Comparison of ENCODE assay signal across 8 cellular contexts in the genomic region with DNA sequence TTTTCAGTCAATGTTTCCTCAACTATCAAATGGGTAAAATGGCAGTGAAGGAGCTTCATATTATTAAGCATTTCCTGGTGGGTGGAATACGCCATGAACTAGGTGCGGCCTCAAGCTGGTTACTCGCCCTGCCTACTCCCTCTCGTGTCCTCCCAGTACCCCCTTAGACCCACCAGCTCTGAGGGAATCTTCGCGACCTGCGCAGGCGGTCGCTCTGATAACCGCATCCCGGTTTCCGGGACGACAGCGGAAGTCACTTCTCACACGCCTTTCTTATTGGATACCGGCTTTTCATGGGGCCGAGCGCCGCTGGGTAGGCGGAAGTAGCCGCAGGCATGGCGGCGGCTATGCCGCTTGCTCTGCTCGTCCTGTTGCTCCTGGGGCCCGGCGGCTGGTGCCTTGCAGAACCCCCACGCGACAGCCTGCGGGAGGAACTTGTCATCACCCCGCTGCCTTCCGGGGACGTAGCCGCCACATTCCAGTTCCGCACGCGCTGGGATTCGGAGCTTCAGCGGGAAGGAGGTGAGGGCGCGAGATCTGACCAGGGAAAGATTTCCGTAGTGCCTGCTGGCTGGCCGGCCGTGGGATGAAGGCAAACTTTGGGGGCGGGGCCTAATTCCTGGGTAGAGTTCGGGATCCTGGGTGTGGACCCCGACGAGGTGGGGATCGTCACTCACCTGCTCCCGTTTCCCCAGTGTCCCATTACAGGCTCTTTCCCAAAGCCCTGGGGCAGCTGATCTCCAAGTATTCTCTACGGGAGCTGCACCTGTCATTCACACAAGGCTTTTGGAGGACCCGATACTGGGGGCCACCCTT. TPM values are rescaled to one million over a fixed set of nuclear protein-coding genes. Genes with fewer than 3 reads are reported as not detected.
A peak's percentile ranks its signal among the peaks of the same experiment; 100 is the strongest.
DNase-seq lines count a peak whose midpoint lies in the region; ATAC-seq, FAIRE-seq and TF ChIP-seq lines count a peak whose summit lies in the region.

A gene (plus strand): TSS at position 320 of the 816 bp plus-strand sequence. CDS start 16 bp downstream, at position 336.

- peak; percentile 75 for ATAC-seq in HG02798 (IDR thresholded peaks at IDR 0.05; ENCODE audit: poor library complexity, unreplicated experiment)
- ATAC-seq in left cardiac atrium: peak; percentile 86 to 97
- peak; percentile 98 for ATAC-seq in upper lobe of right lung

- H3K9me3 ChIP-seq in adrenal gland (replicated peaks in 1 of 3) (no peaks in the 10 kb centered on the region), prostate gland (no peaks in the 10 kb centered on the region), upper lobe of right lung (no peaks in the 10 kb centered on the region)

- peak in 1 of 6 experiments; percentile 8 for TF ChIP-seq CTCF in adrenal gland (IDR thresholded peaks at IDR 0.05)
- TF ChIP-seq CTCF in prostate gland (IDR thresholded peaks at IDR 0.05): peak in 2 of 4 experiments; percentile 24
- TF ChIP-seq CTCF in upper lobe of right lung (IDR thresholded peaks at IDR 0.05): no peak

- H3K36me3 ChIP-seq in adrenal gland (replicated peaks in 1 of 2): peaks cover 0 to 22% of the 10 kb centered on the region in 2 donors
- H3K36me3 ChIP-seq in prostate gland: peaks cover 4 to 7% of the 10 kb centered on the region in 2 donors
- H3K36me3 ChIP-seq in upper lobe of right lung: peaks cover 32% of the 10 kb centered on the region

- no peaks in the 10 kb centered on the region for H3K27me3 ChIP-seq in adrenal gland
- no peaks in the 10 kb centered on the region for H3K27me3 ChIP-seq in prostate gland (replicated peaks; ENCODE audit: insufficient read depth)
- H3K27me3 ChIP-seq in upper lobe of right lung: no peaks in the 10 kb centered on the region

- peak within 1 kb of the TSS in 4 of 5 donors; percentile 33 to 90 (median 76) for H3K27ac ChIP-seq in adrenal gland
- H3K27ac ChIP-seq in prostate gland: peak within 1 kb of the TSS; percentile 63 to 66
- H3K27ac ChIP-seq in upper lobe of right lung: peak within 1 kb of the TSS; percentile 92

- peaks cover 6 to 36% of the 10 kb centered on the region in 2 donors for H3K4me1 ChIP-seq in adrenal gland (replicated peaks in 1 of 2)
- H3K4me1 ChIP-seq in prostate gland (replicated peaks): peaks cover 6% of the 10 kb centered on the region
- H3K4me1 ChIP-seq in upper lobe of right lung: peaks cover 10% of the 10 kb centered on the region

- peak within 1 kb of the TSS; percentile 20 to 99 (median 82) for H3K4me3 ChIP-seq in adrenal gland
- peak within 1 kb of the TSS; percentile 79 to 81 for H3K4me3 ChIP-seq in prostate gland
- H3K4me3 ChIP-seq in upper lobe of right lung: peak within 1 kb of the TSS; percentile 100

- intact Hi-C loops in T-helper 1 cell treated with Interleukin-12 subunit alpha and Interleukin-12 subunit beta and Interleukin-4 antibody, amounts not matched to agents 30 ng/mL and 1 ng/mL, for 36 hours (cut with micrococcal nuclease): loop anchor here (1.0 to 5.0 kb wide), 10 partner anchors 9 to 764 kb away; a partner anchor contains a TSS
- intact Hi-C loops in adrenal gland (cut with DNase I): no loop called here
- intact Hi-C loops in left cardiac atrium (cut with DNase I): no loop called here
- intact Hi-C loops in prostate gland (cut with DNase I): no loop called here
- intact Hi-C loops in upper lobe of right lung (cut with DNase I): no loop called here

- TF ChIP-seq POLR2A in GM12892 (IDR thresholded peaks at IDR 0.05; ENCODE audit: low read depth, low read length): peak; percentile 97
- peak; percentile 70 to 88 for TF ChIP-seq POLR2A in adrenal gland (IDR thresholded peaks at IDR 0.05)
- peak; percentile 73 for TF ChIP-seq POLR2A in prostate gland (IDR thresholded peaks at IDR 0.05)

- DNase-seq in GM12892 (ENCODE audit: insufficient read length) (peak; percentile 71), NCI-H146 treated with DMSO at 0.1 percent for 48 hours (lab: John Stamatoyannopoulos, UW; ENCODE audit: unreplicated experiment) (peak; percentile 92), adrenal gland (peak; percentile 78 to 94 (median 86)), left cardiac atrium (peak; percentile 91), prostate gland (ENCODE audit: low spot score) (peak; percentile 83), upper lobe of right lung (peak; percentile 92)

- WGBS in adrenal gland, 4 donors: 0 to 1% (median 0%) methylated on average over 8 to 52 of the region's 52 CpGs
- WGBS in prostate gland: under 1% methylated on average over 48 of the region's 52 CpGs

- peak; percentile 92 for FAIRE-seq in GM12892 (lab: Jason Lieb, UNC)

RNA-seq across cellular contexts. Expression of the gene that starts here (rescaled TPM):
- polyA plus RNA-seq in GM12892 (2012; ENCODE audit: missing spikeins): 20.9 TPM
- total RNA-seq in T-helper 1 cell treated with Interleukin-12 subunit alpha and Interleukin-12 subunit beta and Interleukin-4 antibody, amounts not matched to agents 30 ng/mL and 1 ng/mL, for 36 hours: 85.2 and 87.5 TPM in 2 replicates
- 100 to 1,000 TPM in 6 of 8 donors, 10 to 100 TPM in 2; 76.0 to 202 (median 119) TPM for total RNA-seq in adrenal gland
- 100 to 1,000 TPM in 1 of 3 donors, 10 to 100 TPM in 2; 45.2 to 121 (median 99.7) TPM for polyA plus RNA-seq in adrenal gland
- total RNA-seq in left cardiac atrium: 100 to 1,000 TPM; 104 to 129 TPM
- total RNA-seq in prostate gland: 100 to 1,000 TPM in 1 of 2 donors, 10 to 100 TPM in 1; 91.8 to 136 TPM
- 66.3 TPM for total RNA-seq in upper lobe of right lung

Comparison
In these comparisons a context has a peak if more than half of its experiments do, and no peak if none do; other contexts are left out.
1. Peak in every context shown above with its lines: DNase-seq, ATAC-seq, H3K4me3 ChIP-seq and H3K27ac ChIP-seq.